13 cellular contexts compared by ENCODE assay signal in genomic region chr11:117456027-117456720, GRCh38.
DNase-seq lines count a peak whose midpoint lies in the region; ATAC-seq lines count a peak whose summit lies in the region.
"Had no signal": no experiment of that assay in that cellular context is flagged by ENCODE, and none has a peak within 500 bp of the region (broad histone marks: within the 10 kb centered on the region; RNA-seq: fewer than 3 reads in every experiment).

No MANE protein-coding gene starts in this region.

- in situ Hi-C loops in G401 (cut with HindIII; ENCODE audit: low sequenced_read_pairs), result no loop called here

- no peak for DNase-seq in activated CD4-positive, CD25-positive, alpha-beta regulatory T cell (lab: John Stamatoyannopoulos, UW)
- DNase-seq in stimulated activated CD4-positive, alpha-beta T cell treated with anti-CD3 and anti-CD28 coated beads, Interleukin-2, amount 100 ng/mL, for 48 hours, result peak; percentile 4 to 24
- DNase-seq in G401 (ENCODE audit: low spot score) (no peak), A172 (ENCODE audit: low spot score) (no peak), HUDEP-2 (lab: John Stamatoyannopoulos, UW; ENCODE audit: unreplicated experiment in 76 of 76) (no peak)
- DNase-seq: activated CD8-positive, alpha-beta memory T cell treated with anti-CD3 and anti-CD28 coated beads, Interleukin-2, amount 50 U/mL, for 4 hours; EL; gastrocnemius medialis; KG1; lower lobe of right lung had no signal

- ATAC-seq in activated CD4-positive, CD25-positive, alpha-beta regulatory T cell treated with anti-CD3 and anti-CD28 coated beads, Interleukin-2, amount 50 U/mL, for 24 hours, result peak; percentile 90 to 92
- peak; percentile 63 for ATAC-seq in GM21381 (IDR thresholded peaks at IDR 0.05; ENCODE audit: unreplicated experiment)
- ATAC-seq in HG03196 (IDR thresholded peaks at IDR 0.05; ENCODE audit: unreplicated experiment), result peak; percentile 58
- ATAC-seq: gastrocnemius medialis, lower lobe of right lung had no signal

Comparison
In these comparisons a context has a peak if more than half of its experiments do, and no peak if none do; other contexts are left out.
1. DNase-seq: peak in stimulated activated CD4-positive, alpha-beta T cell treated with anti-CD3 and anti-CD28 coated beads, Interleukin-2, amount 100 ng/mL, for 48 hours (2 of 2); none in activated CD4-positive, CD25-positive, alpha-beta regulatory T cell (0 of 4), G401 (single experiment), A172 (single experiment) and HUDEP-2 (0 of 76).
2. Peak in every context shown above with its lines, with median percentiles within 50 percentile points of each other: ATAC-seq.